1 cellular context compared by ENCODE assay signal in genomic region chr7:38727184-38727940, GRCh38.
TF ChIP-seq lines count a peak whose summit lies in the region.

No MANE protein-coding gene starts in this region.

TF ChIP-seq in GM23338, 12 proteins besides CTCF, POLR2A, EP300 and RAD21 (continued from another document):
- no peak for TF ChIP-seq EZH2phosphoT487 (IDR thresholded peaks at IDR 0.05; ENCODE audit: unreplicated experiment)
- no peak for TF ChIP-seq STAT1 (IDR thresholded peaks at IDR 0.05; ENCODE audit: unreplicated experiment)
